In genomic region chr6:69732640-69733039, GRCh38 we compare ENCODE assay signal across 9 cellular contexts.
DNase-seq lines count a peak whose midpoint lies in the region; ATAC-seq lines count a peak whose summit lies in the region.
"Had no signal": no experiment of that assay in that cellular context is flagged by ENCODE, and none has a peak within 500 bp of the region (broad histone marks: within the 10 kb centered on the region; RNA-seq: fewer than 3 reads in every experiment).

No MANE protein-coding gene starts in this region.

- peaks cover 0 to 7% of the 10 kb centered on the region in 2 experiments for H3K36me3 ChIP-seq in mesenchymal stem cell (ENCODE audit: control insufficient read depth in 1 of 2, insufficient read depth in 2 of 2, low read depth in 1 of 2, low read length in 2 of 2)

- no peaks in the 10 kb centered on the region for H3K9me3 ChIP-seq in mesenchymal stem cell (ENCODE audit: control insufficient read depth, low read length)

- no peak overlapping the region for H3K4me2 ChIP-seq in mesenchymal stem cell (ENCODE audit: low read length, poor library complexity, severe bottlenecking)

- no peak overlapping the region for H2BK12ac ChIP-seq in mesenchymal stem cell (ENCODE audit: low read length in 2 of 2)

- no peak overlapping the region for H2AFZ ChIP-seq in mesenchymal stem cell (ENCODE audit: low read depth, low read length)

- no CpG with 5 or more reads among the region's 2 CpGs for WGBS in mesenchymal stem cell

- H3K79me1 ChIP-seq in mesenchymal stem cell (replicated peaks; ENCODE audit: low read length, poor library complexity, severe bottlenecking) = no peaks in the 10 kb centered on the region

- H3K4ac ChIP-seq in mesenchymal stem cell (ENCODE audit: low read depth in 1 of 2, low read length in 2 of 2) = no peak overlapping the region

- H2AK5ac ChIP-seq in mesenchymal stem cell (ENCODE audit: low read length, severe bottlenecking) = no peak overlapping the region

- no peak overlapping the region for H3K27ac Mint-ChIP-seq in immature natural killer cell

- H3K4me3 ChIP-seq in mesenchymal stem cell (ENCODE audit: insufficient read depth in 1 of 2, low read depth in 1 of 2, low read length in 2 of 2) = no peak overlapping the region
- H3K4me3 ChIP-seq: lung had no signal

- no peaks in the 10 kb centered on the region for H3K9me3 Mint-ChIP-seq in immature natural killer cell

- H2BK120ac ChIP-seq in mesenchymal stem cell (ENCODE audit: low read depth, low read length) = no peak overlapping the region

- no peak overlapping the region for H3K23ac ChIP-seq in mesenchymal stem cell (ENCODE audit: low read length in 2 of 2)

- ATAC-seq in GM18498 (IDR thresholded peaks at IDR 0.05; ENCODE audit: unreplicated experiment) (peak; percentile 75), HG02763 (IDR thresholded peaks at IDR 0.05; ENCODE audit: unreplicated experiment) (peak; percentile 65)

- H3K9ac ChIP-seq in mesenchymal stem cell (ENCODE audit: low read length) = peak overlapping the region; percentile 19

- H3K4me1 Mint-ChIP-seq in immature natural killer cell = peaks cover 0 to 14% of the 10 kb centered on the region in 2 donors

- no peak overlapping the region for H3K14ac ChIP-seq in mesenchymal stem cell (ENCODE audit: low read length in 2 of 2)

- no peak overlapping the region for H3K27ac ChIP-seq in mesenchymal stem cell (ENCODE audit: low read length, poor library complexity, severe bottlenecking)

- H3K36me3 Mint-ChIP-seq in immature natural killer cell = peaks cover 0 to 12% (median 0%) of the 10 kb centered on the region in 3 donors

- no peak overlapping the region for H4K8ac ChIP-seq in mesenchymal stem cell (ENCODE audit: low read length)

- DNase-seq in RKO (ENCODE audit: low spot score) = peak; percentile 32
- DNase-seq in mesenchymal stem cell = peak; percentile 13
- no peak for DNase-seq in AG20443 (ENCODE audit: low spot score)
- no peak for DNase-seq in immature natural killer cell
- no peak for DNase-seq in activated naive CD4-positive, alpha-beta T cell treated with anti-CD3 and anti-CD28 coated beads, Interleukin-2, amount 50 U/mL, for 16 hours
- no peak for DNase-seq in germinal center (ENCODE audit: low spot score)

- no peaks in the 10 kb centered on the region for H3K27me3 ChIP-seq in mesenchymal stem cell (ENCODE audit: control insufficient read depth in 1 of 2, insufficient read depth in 1 of 2, low read length in 2 of 2)

- no peak overlapping the region for H3K4me3 Mint-ChIP-seq in immature natural killer cell

- no peak overlapping the region for H2BK15ac ChIP-seq in mesenchymal stem cell (ENCODE audit: low read depth, poor library complexity, severe bottlenecking)

- no peak overlapping the region for H3K18ac ChIP-seq in mesenchymal stem cell (ENCODE audit: low read depth in 1 of 2, low read length in 2 of 2)

- no peaks in the 10 kb centered on the region for H3K27me3 Mint-ChIP-seq in immature natural killer cell (ENCODE audit: low read depth in 3 of 3)

- H2BK5ac ChIP-seq in mesenchymal stem cell (ENCODE audit: low read depth, low read length, poor library complexity, severe bottlenecking) = no peak overlapping the region

- H4K91ac ChIP-seq in mesenchymal stem cell (ENCODE audit: low read length) = no peak overlapping the region

- peaks cover 1% of the 10 kb centered on the region for H3K4me1 ChIP-seq in mesenchymal stem cell (ENCODE audit: control insufficient read depth, insufficient read depth, low read depth, low read length)

Comparison
In these comparisons a context has a peak if more than half of its experiments do, and no peak if none do; other contexts are left out.
1. DNase-seq: peak in RKO (single experiment) and mesenchymal stem cell (single experiment); none in AG20443 (single experiment), immature natural killer cell (0 of 3), activated naive CD4-positive, alpha-beta T cell treated with anti-CD3 and anti-CD28 coated beads, Interleukin-2, amount 50 U/mL, for 16 hours (single experiment) and germinal center (single experiment).